23 cellular contexts compared by ENCODE assay signal in the genomic region with DNA sequence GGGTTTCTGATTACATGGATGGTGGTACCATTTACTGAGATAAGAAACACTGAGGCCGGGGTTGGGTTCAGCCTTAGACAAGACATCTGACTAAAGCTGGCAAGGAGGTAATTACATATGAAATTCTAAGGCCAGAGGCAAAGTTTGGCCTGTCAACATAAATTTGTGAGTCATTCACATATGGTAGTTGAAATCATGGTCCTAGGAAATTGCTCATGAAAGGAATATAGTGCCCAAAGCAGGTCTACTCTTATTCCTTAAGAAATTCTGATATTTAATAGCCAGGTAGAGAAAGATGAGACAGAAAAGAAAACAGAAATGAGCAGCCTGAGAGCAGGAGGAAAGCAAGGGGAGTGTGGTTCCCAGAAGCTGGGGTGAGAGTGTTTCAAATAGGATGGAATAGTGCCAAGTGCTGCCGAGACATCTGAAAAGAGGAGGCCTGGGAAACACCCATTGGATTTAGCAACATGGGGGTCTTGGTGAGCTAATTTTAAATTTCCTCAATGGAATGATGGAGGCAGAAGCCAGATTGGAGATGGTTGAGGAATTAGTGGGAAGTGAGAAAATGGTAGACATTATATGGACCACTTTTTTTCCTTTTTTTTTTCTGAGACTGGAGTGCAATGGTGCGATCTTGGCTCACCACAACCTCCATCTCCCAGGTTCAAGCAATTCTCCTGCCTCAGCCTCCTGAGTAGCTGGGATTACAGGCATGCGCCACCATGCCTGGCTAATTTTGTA.
DNase-seq lines count a peak whose midpoint lies in the region; ATAC-seq and TF ChIP-seq lines count a peak whose summit lies in the region.
"Had no signal": no experiment of that assay in that cellular context is flagged by ENCODE, and none has a peak within 500 bp of the region (broad histone marks: within the 10 kb centered on the region; RNA-seq: fewer than 3 reads in every experiment).

No MANE protein-coding gene starts in this region.

- no TSS peak for BruUV-seq in OCI-LY7 (replicated peaks; lab: Mats Ljungman, UMichigan)

- no peaks in the 10 kb centered on the region for H3K27me3 ChIP-seq in osteoblast (ENCODE audit: insufficient read depth, low read length)
- H3K27me3 ChIP-seq: colonic mucosa, left lung, spleen, upper lobe of left lung had no signal

- H3K27ac ChIP-seq in HEK293 (ENCODE audit: extremely low read depth, low read depth, low read length), result no peak overlapping the region
- peak overlapping the region; percentile 23; the same call in 1 of the 2 replicates for H3K27ac ChIP-seq in RWPE1
- H3K27ac ChIP-seq in epithelial cell of prostate, result peak overlapping the region; percentile 43
- H3K27ac ChIP-seq in osteoblast (ENCODE audit: low read depth, low read length), result no peak overlapping the region
- H3K27ac ChIP-seq in OCI-LY7 (ENCODE audit: low read depth, low read length, poor library complexity, severe bottlenecking), result no peak overlapping the region
- H3K27ac ChIP-seq: colonic mucosa, left lung, spleen, upper lobe of left lung had no signal

- H3K9me3 ChIP-seq in HEK293 (ENCODE audit: control insufficient read depth, insufficient read depth, low read depth, low read length) (no peaks in the 10 kb centered on the region), osteoblast (ENCODE audit: low read depth, low read length) (no peaks in the 10 kb centered on the region), OCI-LY7 (ENCODE audit: low read length) (no peaks in the 10 kb centered on the region)
- H3K9me3 ChIP-seq: BE2C, colonic mucosa, left lung, mucosa of descending colon, spleen, upper lobe of left lung had no signal

- CTCF ChIA-PET in HEK293 (lab: Yijun Ruan, JAX), result interaction anchor here (0.7 to 8.4 kb wide), 3 partner anchors 19 to 151 kb away, joined by 3 to 93 read pairs (median 5); no protein-coding TSS in a partner anchor
- CTCF ChIA-PET in RWPE1 (lab: Yijun Ruan, JAX), result interaction anchor here (0.6 kb wide), 1 partner anchor 23 kb away, joined by 3 read pairs; no protein-coding TSS in a partner anchor
- CTCF ChIA-PET in OCI-LY7 (lab: Charles Lee; ENCODE audit: unreplicated experiment), result no interaction called here

- H2AFZ ChIP-seq in osteoblast (ENCODE audit: low read length) (no peak overlapping the region), OCI-LY7 (ENCODE audit: low read length) (no peak overlapping the region)

- ATAC-seq in sciatic nerve (no peak), omental fat pad (ENCODE audit: low FRiP score) (no peak)
- ATAC-seq: HCT116, left lung, mucosa of descending colon had no signal

- H3K4me3 ChIP-seq in HEK293 (ENCODE audit: low read depth, low read length) (no peak overlapping the region), osteoblast (ENCODE audit: insufficient read depth, low read length) (no peak overlapping the region), OCI-LY7 (ENCODE audit: low read depth, low read length, poor library complexity, severe bottlenecking) (no peak overlapping the region)
- H3K4me3 ChIP-seq: colonic mucosa, left lung, mucosa of descending colon, spleen, upper lobe of left lung had no signal

- H3K4me1 ChIP-seq in HEK293 (ENCODE audit: control insufficient read depth, insufficient read depth, low read length), result no peaks in the 10 kb centered on the region
- H3K4me1 ChIP-seq in osteoblast (ENCODE audit: insufficient read depth, low read length), result no peaks in the 10 kb centered on the region
- no peaks in the 10 kb centered on the region for H3K4me1 ChIP-seq in OCI-LY7 (ENCODE audit: insufficient read depth, low read length, poor library complexity, severe bottlenecking)
- H3K4me1 ChIP-seq: BE2C, colonic mucosa, left lung had no signal

- H3K4me2 ChIP-seq in osteoblast (ENCODE audit: insufficient read depth, low read length) (no peak overlapping the region), OCI-LY7 (ENCODE audit: low read length) (no peak overlapping the region)

- TF ChIP-seq CTCF in HEK293 (tag by site-specific recombination; IDR thresholded peaks at IDR 0.05) (no peak), RWPE1 (conservative IDR thresholded peaks at IDR 0.05; ENCODE audit: low read depth) (no peak), osteoblast (IDR thresholded peaks at IDR 0.05; ENCODE audit: extremely low read depth, low read depth, low read length) (no peak), OCI-LY7 (conservative IDR thresholded peaks at IDR 0.05; ENCODE audit: low read length) (no peak), omental fat pad (IDR thresholded peaks at IDR 0.05) (no peak)

- POLR2A ChIA-PET in HEK293 (lab: Yijun Ruan, JAX), result no interaction called here
- POLR2A ChIA-PET in RWPE1 (lab: Yijun Ruan, JAX; ENCODE audit: low non-redundant PET), result interaction anchor here (0.7 kb wide), 1 partner anchor 30 kb away, joined by 4 read pairs; no protein-coding TSS in a partner anchor
- POLR2A ChIA-PET in OCI-LY7 (lab: Charles Lee), result interaction anchor here (0.6 kb wide), 1 partner anchor 1118 kb away, joined by 5 read pairs; no protein-coding TSS in a partner anchor

- H3K79me2 ChIP-seq in osteoblast (ENCODE audit: insufficient read depth, low read length) (no peaks in the 10 kb centered on the region), OCI-LY7 (ENCODE audit: insufficient read depth, low read depth, low read length) (no peaks in the 10 kb centered on the region)

- intact Hi-C loops in OCI-LY7 (cut with micrococcal nuclease; ENCODE audit: unreplicated experiment) (no loop called here), sciatic nerve (cut with DNase I) (loop anchor here (10.0 kb wide), 1 partner anchor 281 kb away; no protein-coding TSS in a partner anchor)

- H3K36me3 ChIP-seq in HEK293 (ENCODE audit: control insufficient read depth in 2 of 2, insufficient read depth in 1 of 2, low read length in 2 of 2) (no peaks in the 10 kb centered on the region), osteoblast (ENCODE audit: insufficient read depth, low read length) (no peaks in the 10 kb centered on the region), OCI-LY7 (ENCODE audit: insufficient read depth, low read length) (no peaks in the 10 kb centered on the region)
- H3K36me3 ChIP-seq: BE2C, colonic mucosa, left lung, spleen, upper lobe of left lung had no signal

- no peaks in the 10 kb centered on the region for H4K20me1 ChIP-seq in osteoblast (ENCODE audit: insufficient read depth, low read length)
- H4K20me1 ChIP-seq in OCI-LY7 (ENCODE audit: insufficient read depth, low read length), result no peaks in the 10 kb centered on the region

- DNase-seq in RWPE1 (ENCODE audit: low spot score), result peak; percentile 63
- DNase-seq in epithelial cell of prostate (ENCODE audit: low read depth, low spot score), result no peak
- DNase-seq in osteoblast (ENCODE audit: insufficient read length, low spot score, missing footprints), result peak; percentile 27
- no peak for DNase-seq in OCI-LY7 (ENCODE audit: low spot score)
- DNase-seq in sciatic nerve (ENCODE audit: low spot score), result no peak
- DNase-seq in hepatic stellate cell (ENCODE audit: low spot score), result no peak
- no peak for DNase-seq in omental fat pad (ENCODE audit: low spot score)
- DNase-seq: activated CD4-positive, alpha-beta T cell treated with anti-CD3 and anti-CD28 coated beads, Interleukin-2, amount 50 U/mL, for 4 hours; activated T-cell treated with anti-CD3 and anti-CD28 coated beads for 4 hours; anterior cingulate cortex; BE2C; colonic mucosa; KBM-7; left lung; mucosa of descending colon; NCI-H1048; NCI-H1930; SHP77; spleen; T-helper 1 cell; upper lobe of left lung had no signal

- H3K9me2 ChIP-seq in OCI-LY7 (ENCODE audit: insufficient read depth, low read length), result no peaks in the 10 kb centered on the region

TF ChIP-seq in HEK293, 187 proteins besides CTCF, POLR2A, EP300 and RAD21 (continues in another document):
- TF ChIP-seq, protein P1, sequence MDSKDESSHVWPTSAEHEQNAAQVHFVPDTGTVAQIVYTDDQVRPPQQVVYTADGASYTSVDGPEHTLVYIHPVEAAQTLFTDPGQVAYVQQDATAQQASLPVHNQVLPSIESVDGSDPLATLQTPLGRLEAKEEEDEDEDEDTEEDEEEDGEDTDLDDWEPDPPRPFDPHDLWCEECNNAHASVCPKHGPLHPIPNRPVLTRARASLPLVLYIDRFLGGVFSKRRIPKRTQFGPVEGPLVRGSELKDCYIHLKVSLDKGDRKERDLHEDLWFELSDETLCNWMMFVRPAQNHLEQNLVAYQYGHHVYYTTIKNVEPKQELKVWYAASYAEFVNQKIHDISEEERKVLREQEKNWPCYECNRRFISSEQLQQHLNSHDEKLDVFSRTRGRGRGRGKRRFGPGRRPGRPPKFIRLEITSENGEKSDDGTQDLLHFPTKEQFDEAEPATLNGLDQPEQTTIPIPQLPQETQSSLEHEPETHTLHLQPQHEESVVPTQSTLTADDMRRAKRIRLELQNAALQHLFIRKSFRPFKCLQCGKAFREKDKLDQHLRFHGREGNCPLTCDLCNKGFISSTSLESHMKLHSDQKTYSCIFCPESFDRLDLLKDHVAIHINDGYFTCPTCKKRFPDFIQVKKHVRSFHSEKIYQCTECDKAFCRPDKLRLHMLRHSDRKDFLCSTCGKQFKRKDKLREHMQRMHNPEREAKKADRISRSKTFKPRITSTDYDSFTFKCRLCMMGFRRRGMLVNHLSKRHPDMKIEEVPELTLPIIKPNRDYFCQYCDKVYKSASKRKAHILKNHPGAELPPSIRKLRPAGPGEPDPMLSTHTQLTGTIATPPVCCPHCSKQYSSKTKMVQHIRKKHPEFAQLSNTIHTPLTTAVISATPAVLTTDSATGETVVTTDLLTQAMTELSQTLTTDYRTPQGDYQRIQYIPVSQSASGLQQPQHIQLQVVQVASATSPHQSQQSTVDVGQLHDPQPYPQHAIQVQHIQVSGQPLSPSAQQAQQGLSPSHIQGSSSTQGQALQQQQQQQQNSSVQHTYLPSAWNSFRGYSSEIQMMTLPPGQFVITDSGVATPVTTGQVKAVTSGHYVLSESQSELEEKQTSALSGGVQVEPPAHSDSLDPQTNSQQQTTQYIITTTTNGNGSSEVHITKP (tag by site-specific recombination; IDR thresholded peaks at IDR 0.05), result peak; percentile 93
- TF ChIP-seq SP7 (tag by site-specific recombination; IDR thresholded peaks at IDR 0.05) (0 out of 2 replicates have a peak, but pooled peaks have one; percentile 13), ZNF174 (tag by site-specific recombination; IDR thresholded peaks at IDR 0.05) (no peak), ZNF211 (tag by site-specific recombination; IDR thresholded peaks at IDR 0.05; ENCODE audit: low read depth) (no peak)

Comparison
In these comparisons a context has a peak if more than half of its experiments do, and no peak if none do; other contexts are left out.
1. H3K27ac ChIP-seq: peak in RWPE1 (single experiment) and epithelial cell of prostate (single experiment); none in HEK293 (single experiment), osteoblast (single experiment) and OCI-LY7 (single experiment).
2. DNase-seq: peak in RWPE1 (single experiment) and osteoblast (single experiment); none in epithelial cell of prostate (single experiment), OCI-LY7 (single experiment), sciatic nerve (single experiment), hepatic stellate cell (single experiment) and omental fat pad (single experiment).